In the genomic region with DNA sequence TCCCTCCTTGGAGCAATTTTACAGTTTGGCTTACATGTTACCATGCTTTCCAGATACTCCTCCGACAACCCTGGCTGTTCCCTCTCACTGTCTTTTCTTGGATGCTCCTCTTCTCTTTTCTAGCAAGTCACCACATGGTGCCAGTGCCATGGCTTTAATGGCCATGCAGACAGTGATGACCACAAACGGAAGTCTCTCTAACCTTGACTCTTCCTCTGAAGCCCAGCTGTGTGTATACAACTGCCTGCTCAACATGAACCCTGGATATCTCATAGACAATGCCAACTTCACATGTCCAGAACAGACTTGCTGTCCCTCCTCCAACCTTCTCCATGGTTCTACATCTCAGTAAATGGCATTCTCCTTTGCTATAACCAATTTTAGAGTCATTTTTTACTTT, we compare ENCODE assay signal across 24 cellular contexts. TPM values are rescaled to one million over a fixed set of nuclear protein-coding genes. Genes with fewer than 3 reads are reported as not detected.
A peak's percentile ranks its signal among the peaks of the same experiment; 100 is the strongest.
DNase-seq lines count a peak whose midpoint lies in the region; ATAC-seq and TF ChIP-seq lines count a peak whose summit lies in the region.
"Had no signal": no experiment of that assay in that cellular context is flagged by ENCODE, and none has a peak within 500 bp of the region (broad histone marks: within the 10 kb centered on the region; RNA-seq: fewer than 3 reads in every experiment).

No MANE protein-coding gene starts in this region.

- in situ Hi-C loops in IMR-90 (cut with MboI; ENCODE audit: low sequenced_read_pairs), result no loop called here

- no peak overlapping the region for H3K27ac ChIP-seq in IMR-90 (ENCODE audit: insufficient read depth, low read length)
- no peak overlapping the region for H3K27ac ChIP-seq in trophoblast cell (ENCODE audit: low read depth, low read length)
- H3K27ac ChIP-seq in GM23338 (ENCODE audit: low read depth), result no peak overlapping the region
- H3K27ac ChIP-seq: BLaER1, GM23248, SJSA1 had no signal

- H4K8ac ChIP-seq in IMR-90 (ENCODE audit: low read depth in 2 of 2, low read length in 2 of 2) (no peak overlapping the region), trophoblast cell (ENCODE audit: low read depth, low read length) (no peak overlapping the region)

- H3K56ac ChIP-seq in IMR-90 (ENCODE audit: extremely low read depth, insufficient read depth, low read length), result no peak overlapping the region

- H3K9me3 ChIP-seq in IMR-90 (ENCODE audit: control insufficient read depth, insufficient read depth, low read length) (no peaks in the 10 kb centered on the region), trophoblast cell (ENCODE audit: insufficient read depth, low read depth, low read length) (no peaks in the 10 kb centered on the region)
- H3K9me3 ChIP-seq: HAP-1, SJSA1 had no signal

- dilution Hi-C loops in IMR-90 (cut with HindIII; ENCODE audit: low sequenced_read_pairs, unreplicated experiment), result no loop called here

- H3K36me3 ChIP-seq in IMR-90 (ENCODE audit: control insufficient read depth, insufficient read depth, low read length), result no peaks in the 10 kb centered on the region
- no peaks in the 10 kb centered on the region for H3K36me3 ChIP-seq in trophoblast cell (ENCODE audit: control insufficient read depth in 1 of 2, insufficient read depth in 2 of 2, low read length in 2 of 2)
- no peaks in the 10 kb centered on the region for H3K36me3 ChIP-seq in H7 (replicated peaks; ENCODE audit: control insufficient read depth, insufficient read depth, low read length)
- H3K36me3 ChIP-seq in GM23338 (ENCODE audit: insufficient read depth), result no peaks in the 10 kb centered on the region
- H3K36me3 ChIP-seq: BLaER1, HAP-1, SJSA1 had no signal

- CTCF ChIA-PET in IMR-90 (lab: Yijun Ruan, JAX), result no interaction called here

- no peak overlapping the region for H4K12ac ChIP-seq in trophoblast cell (ENCODE audit: low read depth, low read length)

- TF ChIP-seq RAD21 in IMR-90 (IDR thresholded peaks at IDR 0.05; ENCODE audit: low read length), result no peak

- H3K4me1 Mint-ChIP-seq in GM23338, result peaks cover 24% of the 10 kb centered on the region

- no peak overlapping the region for H2BK20ac ChIP-seq in IMR-90 (ENCODE audit: low read depth, low read length)

- H3K9me1 ChIP-seq in IMR-90 (ENCODE audit: insufficient read depth, low read length), result peaks cover 18% of the 10 kb centered on the region

- H4K20me1 ChIP-seq in IMR-90 (ENCODE audit: insufficient read depth, low read length) (no peaks in the 10 kb centered on the region), GM23338 (replicated peaks; ENCODE audit: insufficient read depth) (no peaks in the 10 kb centered on the region)
- H4K20me1 ChIP-seq: BLaER1 had no signal

- no peak for TF ChIP-seq CTCF in IMR-90 (conservative IDR thresholded peaks at IDR 0.05; ENCODE audit: low read depth, low read length)
- no peak for TF ChIP-seq CTCF in lower leg skin (IDR thresholded peaks at IDR 0.05)
- no peak for TF ChIP-seq CTCF in GM23338 (conservative IDR thresholded peaks at IDR 0.05; ENCODE audit: low read depth in 2 of 2)

- H2AK9ac ChIP-seq in IMR-90 (replicated peaks; ENCODE audit: low read depth, low read length, poor library complexity), result no peak overlapping the region

- H3K27me3 Mint-ChIP-seq in GM23338 (ENCODE audit: insufficient read depth, low read depth, poor library complexity), result peaks cover 8% of the 10 kb centered on the region
- H3K27me3 Mint-ChIP-seq: CD4-positive, CD25-positive, alpha-beta regulatory T cell; T-cell had no signal

- H3K18ac ChIP-seq in IMR-90 (ENCODE audit: low read depth, low read length), result no peak overlapping the region
- H3K18ac ChIP-seq in trophoblast cell (ENCODE audit: low read length), result no peak overlapping the region

- H3K4me1 ChIP-seq in IMR-90 (ENCODE audit: control insufficient read depth, insufficient read depth, low read length), result peaks cover 16% of the 10 kb centered on the region
- peaks cover 13 to 14% of the 10 kb centered on the region in 2 experiments for H3K4me1 ChIP-seq in trophoblast cell (ENCODE audit: control insufficient read depth in 1 of 2, insufficient read depth in 2 of 2, low read length in 2 of 2)
- peaks cover 9% of the 10 kb centered on the region for H3K4me1 ChIP-seq in GM23338 (ENCODE audit: insufficient read depth)
- H3K4me1 ChIP-seq: BLaER1 had no signal

- H3K14ac ChIP-seq in IMR-90 (replicated peaks; ENCODE audit: low read depth, low read length), result 0 out of 2 replicates have a peak overlapping the region, but pooled peaks have one; percentile 4
- no peak overlapping the region for H3K14ac ChIP-seq in trophoblast cell (ENCODE audit: low read length)

- no peak overlapping the region for H2BK5ac ChIP-seq in IMR-90 (ENCODE audit: low read depth, low read length, poor library complexity, severe bottlenecking)
- no peak overlapping the region for H2BK5ac ChIP-seq in trophoblast cell (ENCODE audit: low read depth, low read length, poor library complexity)

- H3K79me2 ChIP-seq in trophoblast cell (ENCODE audit: control insufficient read depth, insufficient read depth, low read length, poor library complexity) (peaks cover 5% of the 10 kb centered on the region), GM23338 (replicated peaks; ENCODE audit: insufficient read depth) (no peaks in the 10 kb centered on the region)

- no peak overlapping the region for H3K4me3 ChIP-seq in IMR-90 (ENCODE audit: insufficient read depth, low read depth, low read length)
- no peak overlapping the region for H3K4me3 ChIP-seq in trophoblast cell (ENCODE audit: low read depth, low read length)
- no peak overlapping the region for H3K4me3 ChIP-seq in lower leg skin (ENCODE audit: low read depth, poor library complexity, severe bottlenecking)
- H3K4me3 ChIP-seq in H7 (ENCODE audit: insufficient read depth, low read depth, low read length), result no peak overlapping the region
- H3K4me3 ChIP-seq in GM23338, result no peak overlapping the region
- H3K4me3 ChIP-seq: BLaER1, GM23248, HAP-1, SJSA1 had no signal

- POLR2A ChIA-PET in IMR-90 (lab: Charles Lee; ENCODE audit: unreplicated experiment), result no interaction called here

- no peak overlapping the region for H4K5ac ChIP-seq in IMR-90 (ENCODE audit: low read depth, low read length)

- H3K27me3 ChIP-seq in IMR-90 (ENCODE audit: control insufficient read depth, insufficient read depth, low read length) (no peaks in the 10 kb centered on the region), trophoblast cell (ENCODE audit: insufficient read depth, low read length) (no peaks in the 10 kb centered on the region), H7 (ENCODE audit: control insufficient read depth, insufficient read depth, low read length) (no peaks in the 10 kb centered on the region), GM23338 (ENCODE audit: insufficient read depth) (no peaks in the 10 kb centered on the region)
- H3K27me3 ChIP-seq: BLaER1, SJSA1 had no signal

- TF ChIP-seq POLR2A in IMR-90 (IDR thresholded peaks at IDR 0.05; ENCODE audit: low read depth, low read length) (no peak), lower leg skin (IDR thresholded peaks at IDR 0.05) (no peak)

- no peak overlapping the region for H3K23ac ChIP-seq in IMR-90 (ENCODE audit: low read depth, low read length)
- no peak overlapping the region for H3K23ac ChIP-seq in trophoblast cell (ENCODE audit: low read length)

- H2BK12ac ChIP-seq in trophoblast cell (ENCODE audit: low read length), result no peak overlapping the region

- no TSS peak for BruUV-seq in IMR-90 (replicated peaks; lab: Mats Ljungman, UMichigan)

- no peak overlapping the region for H2BK15ac ChIP-seq in IMR-90 (ENCODE audit: low read depth, low read length)

- no peaks in the 10 kb centered on the region for H3F3A ChIP-seq in GM23338 (replicated peaks; ENCODE audit: low read depth)

- WGBS in IMR-90 (ENCODE audit: extremely low coverage in 2 of 2, insufficient read length in 1 of 2), 2 experiments, result 73% methylated on average over 2 of the region's 2 CpGs; no CpG with 5 or more reads in 1 of the 2 experiments
- no CpG with 5 or more reads among the region's 2 CpGs for WGBS in trophoblast cell (ENCODE audit: extremely low coverage, insufficient coverage, insufficient read length)
- 81 to 82% methylated on average over 2 of the region's 2 CpGs for WGBS in lower leg skin, 2 donors

- H3K79me1 ChIP-seq in IMR-90 (ENCODE audit: low read depth in 1 of 2, low read length in 2 of 2) (no peaks in the 10 kb centered on the region; a peak in 1 of 4 replicates), trophoblast cell (ENCODE audit: low read length) (peaks cover 22% of the 10 kb centered on the region)

- ATAC-seq in IMR-90 (ENCODE audit: low read depth), result no peak
- ATAC-seq in GM23338, result no peak
- ATAC-seq: T-cell had no signal

- peak overlapping the region; percentile 0; the same call in 1 of the 2 replicates for H3K4ac ChIP-seq in IMR-90 (ENCODE audit: low read depth, low read length)
- H3K4ac ChIP-seq in trophoblast cell (ENCODE audit: low read depth, low read length), result no peak overlapping the region

- H2BK120ac ChIP-seq in IMR-90 (ENCODE audit: low read depth, low read length) (no peak overlapping the region), trophoblast cell (ENCODE audit: insufficient read depth, low read length, poor library complexity) (no peak overlapping the region)

- peak; percentile 30 for DNase-seq in GF-D8 (lab: John Stamatoyannopoulos, UW)
- no peak for DNase-seq in IMR-90
- DNase-seq in OCI-M1 (lab: John Stamatoyannopoulos, UW), result peak; percentile 32
- DNase-seq in trophoblast cell, result no peak
- DNase-seq in lower leg skin (ENCODE audit: low spot score in 2 of 2), result no peak
- no peak for DNase-seq in H7
- DNase-seq in GM23338 (ENCODE audit: low spot score), result no peak
- DNase-seq: CD4-positive, CD25-positive, alpha-beta regulatory T cell; DMS153; DND-41; GM23248; NCI-H1092; NCI-H1417 treated with DMSO at 0.1 percent for 48 hours; NCI-H187; NCI-H2081 treated with DMSO at 0.1 percent for 48 hours; NCI-H2171 treated with DMSO at 0.1 percent for 48 hours; NCI-H524; NCI-H748 treated with DMSO at 0.1 percent for 48 hours; Right ventricle myocardium superior; RPMI8226; T-cell had no signal

- H2AK5ac ChIP-seq in IMR-90 (ENCODE audit: low read depth, low read length) (no peak overlapping the region; the same call in 1 of the 2 replicates), trophoblast cell (ENCODE audit: low read length) (peak overlapping the region; percentile 7)

- 0 out of 3 replicates have a peak, but pooled peaks cover 2% of the 10 kb centered on the region for H3K9me3 Mint-ChIP-seq in GM23338

- no peak overlapping the region for H3K9ac ChIP-seq in IMR-90 (ENCODE audit: low read depth, low read length)
- no peak overlapping the region for H3K9ac ChIP-seq in trophoblast cell (ENCODE audit: low read length)
- H3K9ac ChIP-seq: BLaER1, GM23248 had no signal

- no peak overlapping the region for H3K4me3 Mint-ChIP-seq in GM23338
- H3K4me3 Mint-ChIP-seq: CD4-positive, CD25-positive, alpha-beta regulatory T cell; T-cell had no signal

- H3K27ac Mint-ChIP-seq in GM23338, result no peak overlapping the region
- H3K27ac Mint-ChIP-seq: CD4-positive, CD25-positive, alpha-beta regulatory T cell; T-cell had no signal

- H3K4me2 ChIP-seq in IMR-90 (ENCODE audit: low read depth, low read length) (no peak overlapping the region), trophoblast cell (ENCODE audit: low read length) (no peak overlapping the region), GM23338 (no peak overlapping the region)
- H3K4me2 ChIP-seq: BLaER1 had no signal

- H2AFZ ChIP-seq in IMR-90 (replicated peaks; ENCODE audit: low read length, poor library complexity), result no peak overlapping the region
- H2AFZ ChIP-seq in trophoblast cell (ENCODE audit: insufficient read depth, low read length, poor library complexity), result no peak overlapping the region
- no peak overlapping the region for H2AFZ ChIP-seq in GM23338
- H2AFZ ChIP-seq: GM23248 had no signal

- H4K91ac ChIP-seq in IMR-90 (ENCODE audit: insufficient read depth, low read depth, low read length), result no peak overlapping the region
- no peak overlapping the region for H4K91ac ChIP-seq in trophoblast cell (ENCODE audit: low read depth, low read length)

- intact Hi-C loops in IMR-90 (cut with micrococcal nuclease), result no loop called here
- intact Hi-C loops in lower leg skin (cut with DNase I; ENCODE audit: low total_unique reads), result no loop called here

- H3K9me2 ChIP-seq in GM23338 (ENCODE audit: insufficient read depth), result peaks cover 15% of the 10 kb centered on the region

- H3K36me3 Mint-ChIP-seq in GM23338 (ENCODE audit: low read depth), result no peaks in the 10 kb centered on the region

RNA-seq across cellular contexts. Expression of a gene that starts 49.8 kb away (rescaled TPM):
- total RNA-seq in IMR-90 (2012; rRNA removed), result 16.5 and 16.7 TPM in 2 replicates
- polyA plus RNA-seq in IMR-90 (2012; rRNA removed), result 7.6 and 8.2 TPM in 2 replicates
- polyA plus RNA-seq in IMR-90 (2012; cell fraction: cytosol; rRNA removed), result 5.4 and 7.2 TPM in 2 replicates
- 9.9 and 17.1 TPM in 2 replicates for polyA plus RNA-seq in IMR-90 (2012; cell fraction: nucleus; rRNA removed; ENCODE audit: low replicate concordance)
- polyA plus RNA-seq in trophoblast cell (2013), result 46.4 and 47.9 TPM in 2 replicates
- 10 to 100 TPM; 26.8 to 46.0 (median 32.6) TPM for total RNA-seq in lower leg skin
- 5.0 and 6.5 TPM in 2 replicates for total RNA-seq in H7 (2014; rRNA removed; shearing (Covaris generic))
- 13.0 and 17.4 TPM in 2 replicates for total RNA-seq in GM23338 (2014; rRNA removed; shearing (Covaris generic))
- polyA plus RNA-seq in GM23338 (2016; fragmentation: Nextera tagmentation; extraction: Ambion mirVana), result 4.4 and 5.6 TPM in 2 replicates

Comparison
In these comparisons a context has a peak if more than half of its experiments do, and no peak if none do; other contexts are left out.
1. DNase-seq: peak in GF-D8 (single experiment) and OCI-M1 (single experiment); none in IMR-90 (single experiment), trophoblast cell (0 of 2), lower leg skin (0 of 2), H7 (single experiment) and GM23338 (single experiment).